In the genomic region with DNA sequence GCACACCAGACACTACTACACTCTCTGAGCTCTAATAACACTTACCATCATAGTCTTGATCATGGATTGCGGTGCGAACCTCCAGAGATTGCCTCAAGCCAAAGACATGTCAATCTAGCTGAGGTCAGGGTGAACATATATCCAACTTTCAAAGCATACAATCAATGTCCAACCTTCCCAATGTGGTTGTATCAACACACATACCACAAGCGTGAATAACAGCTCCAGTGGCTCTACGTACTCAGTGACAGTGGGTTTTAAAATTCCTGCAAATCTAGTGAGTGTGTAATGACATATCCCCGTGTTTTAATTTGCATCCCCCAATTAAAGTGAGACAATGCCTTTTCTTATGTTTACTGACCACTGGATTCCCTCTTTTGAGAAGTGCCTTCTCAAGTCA, we compare ENCODE assay signal across 25 cellular contexts. TPM values are rescaled to one million over a fixed set of nuclear protein-coding genes. Genes with fewer than 3 reads are reported as not detected.
DNase-seq lines count a peak whose midpoint lies in the region; ATAC-seq, FAIRE-seq and TF ChIP-seq lines count a peak whose summit lies in the region.
"Had no signal": no experiment of that assay in that cellular context is flagged by ENCODE, and none has a peak within 500 bp of the region (broad histone marks: within the 10 kb centered on the region; RNA-seq: fewer than 3 reads in every experiment).

No MANE protein-coding gene starts in this region.

- H3K9me3 ChIP-seq in Caco-2: no peaks in the 10 kb centered on the region
- no peaks in the 10 kb centered on the region for H3K9me3 ChIP-seq in keratinocyte (ENCODE audit: control insufficient read depth, low read depth, low read length)

- H3K36me3 Mint-ChIP-seq in Caco-2 (ENCODE audit: insufficient read depth, unreplicated experiment): no peaks in the 10 kb centered on the region

- H2AFZ ChIP-seq in keratinocyte (ENCODE audit: control insufficient read depth, low read length): no peak overlapping the region
- H2AFZ ChIP-seq: GM23338 had no signal

- BruUV-seq in Caco-2 (replicated peaks; lab: Mats Ljungman, UMichigan): no TSS peak

- H3K9ac ChIP-seq in keratinocyte (ENCODE audit: control insufficient read depth, extremely low read depth, insufficient read depth, low read length): no peak overlapping the region

- no peaks in the 10 kb centered on the region for H4K20me1 ChIP-seq in keratinocyte (ENCODE audit: control insufficient read depth, extremely low read depth, insufficient read depth, low read length)

- H3K27ac ChIP-seq in keratinocyte (ENCODE audit: control insufficient read depth, insufficient read depth, low read length): no peak overlapping the region

- no peaks in the 10 kb centered on the region for H3K9me1 ChIP-seq in keratinocyte (ENCODE audit: control insufficient read depth, extremely low read depth, insufficient read depth, low read length)

- no peak for TF ChIP-seq CTCF in Caco-2 (IDR thresholded peaks at IDR 0.05; ENCODE audit: insufficient read depth in 1 of 2, low read depth in 1 of 2, low read length in 1 of 2, severe bottlenecking in 1 of 2, unreplicated experiment in 1 of 2)
- no peak for TF ChIP-seq CTCF in keratinocyte (optimal IDR thresholded peaks at IDR 0.05 in 1 of 3, IDR thresholded peaks at IDR 0.05 in 1 of 3, conservative IDR thresholded peaks at IDR 0.05 in 1 of 3; ENCODE audit: extremely low read depth in 1 of 3, insufficient read depth in 2 of 3, low read length in 3 of 3)

- H3K36me3 ChIP-seq in Caco-2 (ENCODE audit: control insufficient read depth, insufficient read depth, low read length) (no peaks in the 10 kb centered on the region), keratinocyte (ENCODE audit: control insufficient read depth in 2 of 2, extremely low read depth in 1 of 2, insufficient read depth in 2 of 2, low read length in 2 of 2) (no peaks in the 10 kb centered on the region)

- ATAC-seq in GM18909 (IDR thresholded peaks at IDR 0.05; ENCODE audit: poor library complexity, unreplicated experiment): no peak
- ATAC-seq: CD8-positive, alpha-beta T cell; GM23338; K562; T-cell had no signal

- H3K4me3 ChIP-seq in Caco-2 (ENCODE audit: low read depth, low read length) (no peak overlapping the region), keratinocyte (ENCODE audit: control insufficient read depth in 2 of 3, extremely low read depth in 1 of 3, insufficient read depth in 2 of 3, low read depth in 1 of 3, low read length in 3 of 3) (no peak overlapping the region)
- H3K4me3 ChIP-seq: GM23338, K562 had no signal

- H3K4me2 ChIP-seq in keratinocyte (ENCODE audit: control insufficient read depth, extremely low read depth, insufficient read depth, low read depth, low read length): no peak overlapping the region

- no peaks in the 10 kb centered on the region for H3K27me3 Mint-ChIP-seq in Caco-2 (ENCODE audit: insufficient read depth, unreplicated experiment)
- H3K27me3 Mint-ChIP-seq: T-cell had no signal

- intact Hi-C loops in Caco-2 (cut with micrococcal nuclease; ENCODE audit: unreplicated experiment): no loop called here

- CTCF ChIA-PET in Caco-2 (lab: Charles Lee): interaction anchor here (0.7 kb wide), 1 partner anchor 94 kb away, joined by 3 read pairs; no protein-coding TSS in a partner anchor

- POLR2A ChIA-PET in Caco-2 (lab: Charles Lee): no interaction called here

- peak; percentile 5 for FAIRE-seq in keratinocyte (lab: Jason Lieb, UNC)
- FAIRE-seq: K562 had no signal

- dilution Hi-C loops in keratinocyte (cut with MboI; ENCODE audit: extremely low pct_ligation_motif_present, low sequenced_read_pairs): no loop called here

- H3K4me3 Mint-ChIP-seq in Caco-2 (ENCODE audit: unreplicated experiment): no peak overlapping the region
- H3K4me3 Mint-ChIP-seq: CD8-positive, alpha-beta T cell; GM23338; T-cell had no signal

- no peaks in the 10 kb centered on the region for H3K79me2 ChIP-seq in keratinocyte (ENCODE audit: control insufficient read depth, insufficient read depth, low read length)

- no peak for DNase-seq in Caco-2
- DNase-seq in LHCN-M2 (ENCODE audit: low read depth): peak; percentile 13
- peak; percentile 67 for DNase-seq in astrocyte of the hippocampus (ENCODE audit: low read depth, low spot score)
- DNase-seq in keratinocyte (ENCODE audit: low read depth, low spot score): no peak
- DNase-seq in UCSD-AML1 (lab: John Stamatoyannopoulos, UW; ENCODE audit: unreplicated experiment): no peak
- no peak for DNase-seq in DMS153 (lab: John Stamatoyannopoulos, UW)
- no peak for DNase-seq in stimulated activated CD4-positive, alpha-beta T cell treated with anti-CD3 and anti-CD28 coated beads, Interleukin-4, amount 100 ng/mL, for 4 hours
- DNase-seq: 8988T; AML-193; C1 segment of cervical spinal cord; CD8-positive, alpha-beta T cell; DMS79; GDM1; HCEC 1CT; NCI-H1092 treated with DMSO at 0.1 percent for 48 hours; NCI-H1436 treated with DMSO at 0.1 percent for 48 hours; NCI-H2029; NCI-H226; NCI-H510A treated with DMSO at 0.1 percent for 48 hours; NCI-H748 treated with DMSO at 0.1 percent for 48 hours; NK-92 treated with Interleukin-12 subunit alpha and Interleukin-12 subunit beta, amount 100 ng/mL, for 24 hours; T-cell had no signal

- H3K27me3 ChIP-seq in Caco-2 (replicated peaks; ENCODE audit: control insufficient read depth, insufficient read depth, low read length) (no peaks in the 10 kb centered on the region), keratinocyte (ENCODE audit: control insufficient read depth, extremely low read depth, insufficient read depth, low read length) (no peaks in the 10 kb centered on the region)

- H3K9me3 Mint-ChIP-seq in Caco-2 (ENCODE audit: unreplicated experiment): no peaks in the 10 kb centered on the region
- H3K9me3 Mint-ChIP-seq: CD8-positive, alpha-beta T cell; GM23338; T-cell had no signal

- H3K4me1 ChIP-seq in Caco-2 (no peaks in the 10 kb centered on the region), keratinocyte (ENCODE audit: control insufficient read depth, extremely low read depth, insufficient read depth, low read length) (no peaks in the 10 kb centered on the region)

- H3K27ac Mint-ChIP-seq in Caco-2 (ENCODE audit: unreplicated experiment): peak overlapping the region; percentile 42
- H3K27ac Mint-ChIP-seq: CD8-positive, alpha-beta T cell; GM23338; T-cell had no signal

- H3K4me1 Mint-ChIP-seq in Caco-2 (ENCODE audit: low read depth, unreplicated experiment): peaks cover 23% of the 10 kb centered on the region

RNA-seq across cellular contexts. Expression of a gene that starts 29.6 kb away (rescaled TPM):
- 45.3 and 47.4 TPM in 2 replicates for total RNA-seq in Caco-2 (2022)
- total RNA-seq in LHCN-M2 (2014; rRNA removed): 5.3 and 5.8 TPM in 2 replicates
- polyA plus RNA-seq in LHCN-M2 (2012): 3.3 TPM
- polyA plus RNA-seq in keratinocyte: 2.1 to 4.7 TPM (median 4.1 TPM) in 3 replicates
- polyA plus RNA-seq in keratinocyte (2011; ENCODE audit: low read depth): 6.2 TPM
- 2.0 and 2.7 TPM in 2 replicates for polyA plus RNA-seq in keratinocyte (2011; cell fraction: cytosol; rRNA removed)
- 3.5 and 4.0 TPM in 2 replicates for polyA plus RNA-seq in keratinocyte (2011; cell fraction: nucleus; rRNA removed)
- 3.2 and 4.6 TPM in 2 replicates for polyA plus RNA-seq in keratinocyte (2012; ENCODE audit: low replicate concordance)
- polyA minus RNA-seq in keratinocyte: 6.9 to 8.9 TPM (median 8.5 TPM) in 3 replicates
- polyA minus RNA-seq in keratinocyte (2011; cell fraction: cytosol; rRNA and poly(A)+ RNA removed): 7.3 TPM
- 8.7 and 11.2 TPM in 2 replicates for polyA minus RNA-seq in keratinocyte (2011; cell fraction: nucleus; rRNA and poly(A)+ RNA removed)

Comparison
In these comparisons a context has a peak if more than half of its experiments do, and no peak if none do; other contexts are left out.
1. DNase-seq: peak in LHCN-M2 (single experiment) and astrocyte of the hippocampus (single experiment); none in Caco-2 (0 of 2), keratinocyte (single experiment), UCSD-AML1 (single experiment), DMS153 (single experiment) and stimulated activated CD4-positive, alpha-beta T cell treated with anti-CD3 and anti-CD28 coated beads, Interleukin-4, amount 100 ng/mL, for 4 hours (0 of 2).